Comparison of ENCODE assay signal across 24 cellular contexts in the genomic region with DNA sequence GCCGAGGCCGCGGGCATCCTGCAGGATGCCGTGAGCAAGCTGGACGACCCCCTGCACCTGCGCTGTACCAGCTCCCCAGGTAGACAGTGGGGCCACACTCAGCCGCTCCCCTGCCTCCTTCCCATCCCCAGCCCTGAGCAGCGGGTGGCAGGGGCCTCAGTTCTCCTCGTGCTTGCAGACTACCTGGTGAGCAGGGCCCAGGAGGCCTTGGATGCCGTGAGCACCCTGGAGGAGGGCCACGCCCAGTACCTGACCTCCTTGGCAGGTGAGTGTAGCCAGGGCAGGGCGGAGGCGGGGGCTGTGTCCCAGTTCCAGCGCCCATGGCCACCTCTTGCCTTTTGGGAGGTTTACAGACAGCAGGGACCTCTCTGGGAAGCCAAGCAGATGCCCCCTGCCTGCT. TPM values are rescaled to one million over a fixed set of nuclear protein-coding genes. Genes with fewer than 3 reads are reported as not detected.
DNase-seq lines count a peak whose midpoint lies in the region; ATAC-seq, FAIRE-seq and TF ChIP-seq lines count a peak whose summit lies in the region.
"Had no signal": no experiment of that assay in that cellular context is flagged by ENCODE, and none has a peak within 500 bp of the region (broad histone marks: within the 10 kb centered on the region; RNA-seq: fewer than 3 reads in every experiment).

No MANE protein-coding gene starts in this region.

- TF ChIP-seq CTCF in kidney (IDR thresholded peaks at IDR 0.05; ENCODE audit: borderline replicate concordance, extremely low read depth, insufficient read depth) (no peak), osteoblast (IDR thresholded peaks at IDR 0.05; ENCODE audit: extremely low read depth, low read depth, low read length) (no peak), PC-9 (conservative IDR thresholded peaks at IDR 0.05) (no peak)

- no peaks in the 10 kb centered on the region for H3K9me3 ChIP-seq in right cardiac atrium (ENCODE audit: control insufficient read depth, low read length)
- no peaks in the 10 kb centered on the region for H3K9me3 ChIP-seq in kidney (ENCODE audit: control insufficient read depth in 1 of 2, low read length in 2 of 2)
- H3K9me3 ChIP-seq in osteoblast (ENCODE audit: low read depth, low read length) = no peaks in the 10 kb centered on the region
- H3K9me3 ChIP-seq in PC-9 (ENCODE audit: insufficient read depth, low read depth) = no peaks in the 10 kb centered on the region

- no peaks in the 10 kb centered on the region for H4K20me1 ChIP-seq in osteoblast (ENCODE audit: insufficient read depth, low read length)
- 0 out of 2 replicates have a peak, but pooled peaks cover 6% of the 10 kb centered on the region for H4K20me1 ChIP-seq in PC-9 (ENCODE audit: insufficient read depth)

- intact Hi-C loops in right cardiac atrium (cut with DNase I) = loop anchor here in 1 of 4 donors (2.0 kb wide), 1 partner anchor 91 kb away; no protein-coding TSS in a partner anchor
- intact Hi-C loops in cardiac septum (cut with DNase I) = loop anchor here (5.0 kb wide), 1 partner anchor 66 kb away; no protein-coding TSS in a partner anchor
- intact Hi-C loops in kidney (cut with DNase I) = no loop called here
- intact Hi-C loops in PC-9 (cut with micrococcal nuclease; ENCODE audit: unreplicated experiment) = no loop called here

- ATAC-seq in right cardiac atrium = no peak
- ATAC-seq in HG02678 (IDR thresholded peaks at IDR 0.05; ENCODE audit: unreplicated experiment) = no peak
- ATAC-seq: Right ventricle myocardium inferior had no signal

- H3K9me2 ChIP-seq in PC-9 (ENCODE audit: insufficient read depth) = no peaks in the 10 kb centered on the region

- H3K79me2 ChIP-seq in osteoblast (ENCODE audit: insufficient read depth, low read length) (no peaks in the 10 kb centered on the region), PC-9 (ENCODE audit: low read depth) (no peaks in the 10 kb centered on the region)

- H3K36me3 ChIP-seq in kidney (ENCODE audit: control insufficient read depth in 1 of 2, insufficient read depth in 2 of 2, low read length in 2 of 2) = peaks cover 10 to 32% of the 10 kb centered on the region in 2 donors
- no peaks in the 10 kb centered on the region for H3K36me3 ChIP-seq in osteoblast (ENCODE audit: insufficient read depth, low read length)
- no peaks in the 10 kb centered on the region for H3K36me3 ChIP-seq in PC-9 (ENCODE audit: low read depth)

- H3K4me3 ChIP-seq in right cardiac atrium (ENCODE audit: low read length) = no peak overlapping the region
- H3K4me3 ChIP-seq in kidney (ENCODE audit: low read length in 2 of 2) = no peak overlapping the region
- H3K4me3 ChIP-seq in osteoblast (ENCODE audit: insufficient read depth, low read length) = no peak overlapping the region
- H3K4me3 ChIP-seq in PC-9 = no peak overlapping the region

- peaks cover 23% of the 10 kb centered on the region; the same call in 1 of the 2 replicates for H3F3A ChIP-seq in PC-9 (ENCODE audit: insufficient read depth, low read depth)

- H3K4me2 ChIP-seq in osteoblast (ENCODE audit: insufficient read depth, low read length) = no peak overlapping the region
- H3K4me2 ChIP-seq in PC-9 = no peak overlapping the region

- no peak overlapping the region for H2AFZ ChIP-seq in osteoblast (ENCODE audit: low read length)
- H2AFZ ChIP-seq in PC-9 = no peak overlapping the region

- FAIRE-seq in kidney (lab: Jason Lieb, UNC) = no peak
- FAIRE-seq: GM12891, RCC 7860 had no signal

- no peak overlapping the region for H3K9ac ChIP-seq in kidney (ENCODE audit: low read length in 2 of 2)

- H3K27me3 ChIP-seq in right cardiac atrium (ENCODE audit: control insufficient read depth, insufficient read depth) (no peaks in the 10 kb centered on the region), osteoblast (ENCODE audit: insufficient read depth, low read length) (no peaks in the 10 kb centered on the region), PC-9 (ENCODE audit: insufficient read depth, low read depth) (no peaks in the 10 kb centered on the region)

- H3K4me1 ChIP-seq in right cardiac atrium (ENCODE audit: control insufficient read depth, insufficient read depth, low read length) (peaks cover 5% of the 10 kb centered on the region), kidney (ENCODE audit: control insufficient read depth in 1 of 2, insufficient read depth in 1 of 2, low read depth in 1 of 2, low read length in 2 of 2) (peaks cover 15 to 21% of the 10 kb centered on the region in 2 donors), osteoblast (ENCODE audit: insufficient read depth, low read length) (no peaks in the 10 kb centered on the region), PC-9 (replicated peaks; ENCODE audit: insufficient read depth) (no peaks in the 10 kb centered on the region)

- POLR2A ChIA-PET in PC-9 (lab: Charles Lee; ENCODE audit: unreplicated experiment) = no interaction called here

- no TSS peak for BruUV-seq in PC-9 (replicated peaks; lab: Mats Ljungman, UMichigan)

- DNase-seq in right cardiac atrium (peak in 2 of 3 donors; percentile 43 to 55), cardiac septum (ENCODE audit: low spot score) (no peak), kidney (peak; percentile 72), osteoblast (ENCODE audit: insufficient read length, low spot score, missing footprints) (peak; percentile 72), hippocampal formation (lab: John Stamatoyannopoulos, UW) (no peak), PC-9 (no peak), putamen (ENCODE audit: low spot score) (no peak)
- DNase-seq: AML-193; Calu3; CD8-positive, alpha-beta memory T cell; DMS153; HCEC 1CT; Kasumi-1; NCI-H1694; NCI-H2081; NCI-H2171; NCI-H345; NCI-H524; NCI-H774 had no signal

- CTCF ChIA-PET in PC-9 (lab: Charles Lee) = no interaction called here

- H3K27ac ChIP-seq in right cardiac atrium (ENCODE audit: low read length) (no peak overlapping the region), kidney (ENCODE audit: low read depth in 2 of 2, low read length in 2 of 2) (no peak overlapping the region), osteoblast (ENCODE audit: low read depth, low read length) (no peak overlapping the region), PC-9 (no peak overlapping the region)
- H3K27ac ChIP-seq: C4-2B had no signal

- 88% methylated on average over 14 of the region's 14 CpGs for WGBS in right cardiac atrium

RNA-seq across cellular contexts. Expression of a gene that starts 22.9 kb away (rescaled TPM):
- total RNA-seq in right cardiac atrium (10 to 100 TPM; 25.0 to 48.7 (median 34.2) TPM), cardiac septum (16.6 TPM), kidney (87.8 TPM), osteoblast (19.4 and 21.0 TPM in 2 replicates), PC-9 (2021) (33.1 and 47.4 TPM in 2 replicates)
- polyA plus RNA-seq in right cardiac atrium (34.9 TPM), kidney (ENCODE audit: insufficient read depth, low read depth, low replicate concordance) (39.4 TPM)

RNA-seq across cellular contexts. Expression of a gene that starts 37.8 kb away (rescaled TPM):
- total RNA-seq in right cardiac atrium (10 to 100 TPM; 17.9 to 22.2 (median 18.9) TPM), cardiac septum (16.8 TPM), kidney (47.8 TPM), osteoblast (19.2 and 20.6 TPM in 2 replicates), PC-9 (2021) (51.4 and 53.5 TPM in 2 replicates)
- polyA plus RNA-seq in right cardiac atrium (21.1 TPM), kidney (ENCODE audit: insufficient read depth, low read depth, low replicate concordance) (21.4 TPM)

Comparison
In these comparisons a context has a peak if more than half of its experiments do, and no peak if none do; other contexts are left out.
1. DNase-seq: peak in right cardiac atrium (2 of 3), kidney (single experiment) and osteoblast (single experiment); none in cardiac septum (single experiment), hippocampal formation (0 of 2), PC-9 (0 of 2) and putamen (single experiment).